In the genomic region with DNA sequence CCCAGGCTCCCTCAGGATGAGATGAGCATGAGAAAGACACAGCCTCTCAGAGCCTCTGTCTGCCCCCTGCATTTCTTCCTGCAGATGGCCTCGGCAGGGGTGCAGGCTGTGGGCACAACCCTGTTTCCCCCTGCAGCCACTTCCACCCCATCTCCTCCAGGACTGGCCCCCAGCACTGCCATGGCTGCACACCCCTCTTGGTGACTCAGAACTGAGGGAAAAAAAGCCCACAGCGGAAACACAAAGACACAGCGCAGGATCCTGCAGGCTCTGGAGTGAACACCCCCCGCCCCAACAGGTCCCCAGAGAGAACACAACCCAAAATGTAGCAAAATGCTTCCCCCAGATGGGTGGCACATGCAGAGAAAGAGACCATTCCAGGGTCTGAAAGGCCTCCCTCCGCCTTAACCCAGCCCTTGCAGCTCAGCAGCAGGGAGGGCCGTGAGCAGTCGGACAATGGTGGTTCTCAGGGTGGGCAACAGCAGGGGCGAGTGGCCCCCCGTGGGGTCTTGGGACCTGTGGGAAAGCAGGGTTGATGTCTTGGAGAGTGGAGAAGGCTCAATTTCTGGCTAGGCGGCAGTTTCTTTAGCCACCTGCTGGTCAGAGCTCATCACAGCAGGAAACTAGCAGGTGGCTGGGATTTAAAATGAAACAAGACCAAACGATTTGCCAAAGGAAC, we compare ENCODE assay signal across 9 cellular contexts. TPM values are rescaled to one million over a fixed set of nuclear protein-coding genes. Genes with fewer than 3 reads are reported as not detected.
DNase-seq lines count a peak whose midpoint lies in the region; ATAC-seq, FAIRE-seq and TF ChIP-seq lines count a peak whose summit lies in the region.
"Had no signal": no experiment of that assay in that cellular context is flagged by ENCODE, and none has a peak within 500 bp of the region (broad histone marks: within the 10 kb centered on the region; RNA-seq: fewer than 3 reads in every experiment).

No MANE protein-coding gene starts in this region.

- H4K20me1 ChIP-seq in H9 (ENCODE audit: control insufficient read depth, insufficient read depth, insufficient read length) (peaks cover 6% of the 10 kb centered on the region), HepG2 (ENCODE audit: insufficient read depth, low read length) (peaks cover 10% of the 10 kb centered on the region)

- H3K4me3 Mint-ChIP-seq in H9 (no peak overlapping the region), immature natural killer cell (peak overlapping the region in 1 of 5 donors; percentile 30)

- TF ChIP-seq CTCF in H9 (conservative IDR thresholded peaks at IDR 0.05) (peak; percentile 68), WERI-Rb-1 (IDR thresholded peaks at IDR 0.05; ENCODE audit: low read depth, low read length) (peak; percentile 72), HepG2 (CRISPR knock-in tag; IDR thresholded peaks at IDR 0.05) (peak; percentile 57), adrenal gland (IDR thresholded peaks at IDR 0.05) (peak in 2 of 6 experiments; percentile 13 to 29)

- CTCF ChIA-PET in HepG2 (lab: Yijun Ruan, JAX; ENCODE audit: low intra/inter-chr PET ratio, low total read pairs), result interaction anchor here (0.7 to 1.2 kb wide), 2 partner anchors 88 to 90 kb away, joined by 3 to 6 read pairs; no protein-coding TSS in a partner anchor

- H3K27ac Mint-ChIP-seq in H9, result peak overlapping the region in 2 of 3 experiments; percentile 49 to 87; a peak in 3 of 7 replicates
- peak overlapping the region in 1 of 6 donors; percentile 45 for H3K27ac Mint-ChIP-seq in immature natural killer cell

- DNase-seq in COR-L47 (lab: John Stamatoyannopoulos, UW), result peak; percentile 42
- no peak for DNase-seq in H9
- DNase-seq in WERI-Rb-1, result peak; percentile 47
- no peak for DNase-seq in HepG2 (ENCODE audit: low spot score)
- no peak for DNase-seq in DMS79 (lab: John Stamatoyannopoulos, UW)
- DNase-seq in adrenal gland, result no peak
- DNase-seq in NCI-H226, result no peak
- no peak for DNase-seq in immature natural killer cell
- DNase-seq: NCI-H187 treated with DMSO at 0.1 percent for 48 hours had no signal

- BruUV-seq in HepG2 (replicated peaks; lab: Mats Ljungman, UMichigan), result no TSS peak

- H3K36me3 ChIP-seq in WERI-Rb-1 (peaks cover 24% of the 10 kb centered on the region), HepG2 (replicated peaks in 1 of 2; ENCODE audit: control insufficient read depth in 1 of 2, insufficient read depth in 2 of 2, low read length in 2 of 2) (peaks cover 15 to 23% of the 10 kb centered on the region in 2 experiments; a peak in 4 of 5 replicates), adrenal gland (replicated peaks in 1 of 2) (peaks cover 0 to 29% of the 10 kb centered on the region in 2 donors)

- peak; percentile 60 for FAIRE-seq in HepG2 (lab: Jason Lieb, UNC)

- H3K9ac ChIP-seq in H9 (ENCODE audit: extremely low read depth, insufficient read length, low read length), result no peak overlapping the region
- no peak overlapping the region for H3K9ac ChIP-seq in HepG2 (ENCODE audit: insufficient read depth, low read depth, low read length)

- H3K4me2 ChIP-seq in H9 (ENCODE audit: insufficient read depth, insufficient read length, low read length) (no peak overlapping the region), HepG2 (ENCODE audit: low read depth, low read length) (no peak overlapping the region)

- no peak overlapping the region for H3K18ac ChIP-seq in H9 (ENCODE audit: insufficient read length, low read depth, low read length)

- no peak for TF ChIP-seq POLR2A in HepG2 (IDR thresholded peaks at IDR 0.05; ENCODE audit: insufficient read depth in 1 of 2, low read depth in 2 of 2, low read length in 2 of 2)
- no peak for TF ChIP-seq POLR2A in adrenal gland (IDR thresholded peaks at IDR 0.05)

- no peaks in the 10 kb centered on the region for H3K27me3 ChIP-seq in H9 (ENCODE audit: insufficient read depth, low read length)
- no peaks in the 10 kb centered on the region for H3K27me3 ChIP-seq in WERI-Rb-1 (ENCODE audit: insufficient read depth, low read depth, severe bottlenecking)
- H3K27me3 ChIP-seq in HepG2 (ENCODE audit: control insufficient read depth in 1 of 2, insufficient read depth in 2 of 2, low read length in 2 of 2), result no peaks in the 10 kb centered on the region
- H3K27me3 ChIP-seq in adrenal gland, result no peaks in the 10 kb centered on the region

- in situ Hi-C loops in HepG2 (cut with HindIII; ENCODE audit: extremely low pct_ligation_motif_present, low pct_unique_long_range_greater_than_20kb), result no loop called here

- no peak overlapping the region for H4K5ac ChIP-seq in H9 (ENCODE audit: insufficient read length, low read depth, low read length)

- H3K36me3 Mint-ChIP-seq in H9 (ENCODE audit: insufficient read depth in 1 of 3, low read depth in 3 of 3), result peaks cover 14 to 39% (median 35%) of the 10 kb centered on the region in 3 experiments
- H3K36me3 Mint-ChIP-seq in immature natural killer cell, result peaks cover 4% of the 10 kb centered on the region in 3 donors

- ATAC-seq in HepG2, result peak; percentile 34; the same call in 2 of the 3 replicates

- H3K4me3 ChIP-seq in WERI-Rb-1 (ENCODE audit: low read depth, low read length), result no peak overlapping the region
- no peak overlapping the region for H3K4me3 ChIP-seq in HepG2 (replicated peaks in 1 of 3; ENCODE audit: insufficient read depth in 1 of 3, low read depth in 2 of 3, low read length in 3 of 3)
- no peak overlapping the region for H3K4me3 ChIP-seq in adrenal gland

- H3T11ph ChIP-seq in H9 (ENCODE audit: low read length), result no peak overlapping the region

- H3K4ac ChIP-seq in H9 (ENCODE audit: low read depth, low read length), result no peak overlapping the region

- no peak overlapping the region for H3K56ac ChIP-seq in H9 (ENCODE audit: insufficient read length, low read depth, low read length)

- H3K4me1 Mint-ChIP-seq in H9 (peaks cover 11 to 12% of the 10 kb centered on the region in 2 experiments), immature natural killer cell (peaks cover 27 to 42% of the 10 kb centered on the region in 2 donors)

- intact Hi-C loops in HepG2 (cut with micrococcal nuclease; ENCODE audit: unreplicated experiment) (no loop called here), adrenal gland (cut with DNase I) (no loop called here)

- TF ChIP-seq RAD21 in HepG2 (CRISPR knock-in tag; IDR thresholded peaks at IDR 0.05), result no peak

- H3K27me3 Mint-ChIP-seq in H9 (ENCODE audit: low read depth), result no peaks in the 10 kb centered on the region
- peaks cover 0 to 10% (median 0%) of the 10 kb centered on the region in 3 donors for H3K27me3 Mint-ChIP-seq in immature natural killer cell (ENCODE audit: low read depth in 3 of 3)

- POLR2A ChIA-PET in HepG2 (lab: Yijun Ruan, JAX), result interaction anchor here (0.7 kb wide), 1 partner anchor 9 kb away, joined by 3 read pairs; no protein-coding TSS in a partner anchor

- H2AK5ac ChIP-seq in H9 (ENCODE audit: insufficient read length, low read length), result no peak overlapping the region

- no peak overlapping the region for H2BK15ac ChIP-seq in H9 (ENCODE audit: low read depth, low read length)

- no peak overlapping the region for H3K27ac ChIP-seq in H9 (ENCODE audit: insufficient read length, low read depth, low read length)
- no peak overlapping the region for H3K27ac ChIP-seq in WERI-Rb-1
- no peak overlapping the region for H3K27ac ChIP-seq in HepG2 (ENCODE audit: extremely low read length, insufficient read depth, low read length)
- H3K27ac ChIP-seq in adrenal gland, result no peak overlapping the region

- no peak overlapping the region for H4K91ac ChIP-seq in H9 (ENCODE audit: insufficient read length, low read depth, low read length)

- no peaks in the 10 kb centered on the region for H3K23me2 ChIP-seq in H9 (ENCODE audit: insufficient read length, low read depth, low read length, poor library complexity, severe bottlenecking)

- no peak overlapping the region for H2BK20ac ChIP-seq in H9 (ENCODE audit: low read depth, low read length, poor library complexity, severe bottlenecking)

- peak overlapping the region; percentile 35; the same call in 1 of the 2 replicates for H3K14ac ChIP-seq in H9 (ENCODE audit: insufficient read depth, low read length)

- TF ChIP-seq EP300 in HepG2 (IDR thresholded peaks at IDR 0.05; ENCODE audit: low read depth in 2 of 2, low read length in 2 of 2), result no peak
- TF ChIP-seq EP300 in HepG2 (CRISPR knock-in tag; IDR thresholded peaks at IDR 0.05; ENCODE audit: borderline replicate concordance), result no peak

- H3K4me1 ChIP-seq in H9 (ENCODE audit: insufficient read depth, low read length) (no peaks in the 10 kb centered on the region; the same call in 1 of the 2 replicates), HepG2 (ENCODE audit: insufficient read depth, low read length) (peaks cover 8% of the 10 kb centered on the region; the same call in 1 of the 2 replicates), adrenal gland (replicated peaks in 1 of 2) (peaks cover 8 to 11% of the 10 kb centered on the region in 2 donors)

- H3K9me3 ChIP-seq in H9 (ENCODE audit: control insufficient read depth, low read depth, low read length), result no peaks in the 10 kb centered on the region
- H3K9me3 ChIP-seq in WERI-Rb-1 (ENCODE audit: severe bottlenecking), result no peaks in the 10 kb centered on the region
- no peaks in the 10 kb centered on the region for H3K9me3 ChIP-seq in HepG2 (ENCODE audit: low read length)
- H3K9me3 ChIP-seq in adrenal gland (replicated peaks in 1 of 3), result no peaks in the 10 kb centered on the region

- peaks cover 6 to 10% of the 10 kb centered on the region in 2 experiments; a peak in 4 of 5 replicates for H3K9me3 Mint-ChIP-seq in H9
- H3K9me3 Mint-ChIP-seq in immature natural killer cell, result no peaks in the 10 kb centered on the region

- no peaks in the 10 kb centered on the region; the same call in 1 of the 2 replicates for H3K79me2 ChIP-seq in H9 (ENCODE audit: insufficient read depth, low read length)
- peaks cover 30% of the 10 kb centered on the region for H3K79me2 ChIP-seq in HepG2 (ENCODE audit: insufficient read depth, low read length)

- WGBS in H9 (ENCODE audit: extremely low coverage, insufficient read length, low lambda C conversion rate), result no CpG with 5 or more reads among the region's 11 CpGs
- WGBS in HepG2 (ENCODE audit: low lambda C conversion rate), result 79% methylated on average over 9 of the region's 11 CpGs
- 69 to 91% (median 77%) methylated on average over 5 to 11 of the region's 11 CpGs for WGBS in adrenal gland, 4 donors

- no peaks in the 10 kb centered on the region for H3K79me1 ChIP-seq in H9 (ENCODE audit: insufficient read depth, low read depth, low read length, poor library complexity, severe bottlenecking)

- no peak overlapping the region for H2BK120ac ChIP-seq in H9 (ENCODE audit: low read depth, low read length, poor library complexity, severe bottlenecking)

- H2BK5ac ChIP-seq in H9 (ENCODE audit: insufficient read length, low read length), result no peak overlapping the region

- no peak overlapping the region for H2BK12ac ChIP-seq in H9 (ENCODE audit: insufficient read length, low read depth, low read length)

- H4K8ac ChIP-seq in H9 (replicated peaks; ENCODE audit: insufficient read length, low read depth, low read length), result no peak overlapping the region

- H3K23ac ChIP-seq in H9 (ENCODE audit: insufficient read length, low read depth, low read length), result no peak overlapping the region

- H2AFZ ChIP-seq in H9 (ENCODE audit: low read length) (no peak overlapping the region), HepG2 (ENCODE audit: low read length) (no peak overlapping the region)

RNA-seq across cellular contexts. Expression of a gene that starts 8.0 kb away (rescaled TPM):
- total RNA-seq in H9 (2021) (28.4 and 29.0 TPM in 2 replicates), HepG2 (2016; rRNA removed; fragmentation: Illumina TruSeq; extraction: Trizol) (5.8 and 15.7 TPM in 2 replicates), adrenal gland (10 to 100 TPM; 23.6 to 64.8 (median 47.4) TPM)
- total RNA-seq in HepG2 (2016; cell fraction: cytosol; rRNA removed; fragmentation: Illumina TruSeq; extraction: Trizol; ENCODE audit: low read depth), result 3.8 and 4.4 TPM in 2 replicates
- 4.6 and 17.4 TPM in 2 replicates for total RNA-seq in HepG2 (2016; cell fraction: insoluble cytoplasmic fraction; rRNA removed; fragmentation: Illumina TruSeq; extraction: Trizol)
- 4.6 and 5.1 TPM in 2 replicates for total RNA-seq in HepG2 (2016; cell fraction: membrane; rRNA removed; fragmentation: Illumina TruSeq; extraction: Trizol)
- total RNA-seq in HepG2 (2016; cell fraction: nucleus; rRNA removed; fragmentation: Illumina TruSeq; extraction: Trizol), result 23.1 and 29.5 TPM in 2 replicates
- polyA plus RNA-seq in HepG2 (2011; rRNA removed) (14.6 and 23.7 TPM in 2 replicates), adrenal gland (100 to 1,000 TPM in 2 of 3 donors, 1 to 10 TPM in 1; 8.3 to 171 (median 111) TPM), immature natural killer cell (10 to 100 TPM in 2 of 3 donors, 1 to 10 TPM in 1; 5.2 to 18.0 (median 12.4) TPM)
- 2.6 and 4.8 TPM in 2 replicates for polyA plus RNA-seq in HepG2 (2011; cell fraction: cytosol; rRNA removed)
- polyA plus RNA-seq in HepG2 (2011; cell fraction: nucleus; rRNA removed), result 276 and 340 TPM in 2 replicates
- polyA plus RNA-seq in HepG2 (2012), result 13.4 and 15.8 TPM in 2 replicates
- 0.95 and 1.2 TPM in 2 replicates for polyA plus RNA-seq in HepG2 (2016; cell fraction: cytosol; fragmentation: Illumina TruSeq; extraction: Trizol; ENCODE audit: low read depth)
- 3.6 and 4.4 TPM in 2 replicates for polyA plus RNA-seq in HepG2 (2016; cell fraction: insoluble cytoplasmic fraction; fragmentation: Illumina TruSeq; extraction: Trizol; ENCODE audit: low read depth)
- polyA plus RNA-seq in HepG2 (2016; cell fraction: membrane; fragmentation: Illumina TruSeq; extraction: Trizol; ENCODE audit: low read depth), result 0.86 and 2.1 TPM in 2 replicates
- polyA plus RNA-seq in HepG2 (2016; cell fraction: nucleus; fragmentation: Illumina TruSeq; extraction: Trizol; ENCODE audit: insufficient read depth, low read depth), result 62.8 and 72.9 TPM in 2 replicates
- polyA minus RNA-seq in HepG2 (2011; rRNA and poly(A)+ RNA removed; ENCODE audit: low replicate concordance), result 11.6 and 16.8 TPM in 2 replicates
- 2.7 and 4.0 TPM in 2 replicates for polyA minus RNA-seq in HepG2 (2011; cell fraction: cytosol; rRNA and poly(A)+ RNA removed)
- polyA minus RNA-seq in HepG2 (2011; cell fraction: nucleus; rRNA and poly(A)+ RNA removed), result 32.9 and 40.9 TPM in 2 replicates

RNA-seq across cellular contexts. Expression of a gene that starts 14.2 kb away (rescaled TPM):
- 41.1 and 45.0 TPM in 2 replicates for total RNA-seq in H9 (2021)
- 4.0 and 13.9 TPM in 2 replicates for total RNA-seq in HepG2 (2016; rRNA removed; fragmentation: Illumina TruSeq; extraction: Trizol)
- total RNA-seq in HepG2 (2016; cell fraction: cytosol; rRNA removed; fragmentation: Illumina TruSeq; extraction: Trizol; ENCODE audit: low read depth), result 7.1 and 8.7 TPM in 2 replicates
- total RNA-seq in HepG2 (2016; cell fraction: insoluble cytoplasmic fraction; rRNA removed; fragmentation: Illumina TruSeq; extraction: Trizol), result 4.1 and 13.9 TPM in 2 replicates
- total RNA-seq in HepG2 (2016; cell fraction: membrane; rRNA removed; fragmentation: Illumina TruSeq; extraction: Trizol), result 4.4 and 4.6 TPM in 2 replicates
- 23.1 and 23.7 TPM in 2 replicates for total RNA-seq in HepG2 (2016; cell fraction: nucleus; rRNA removed; fragmentation: Illumina TruSeq; extraction: Trizol)
- polyA plus RNA-seq in HepG2 (2011; rRNA removed), result 14.9 and 19.7 TPM in 2 replicates
- polyA plus RNA-seq in HepG2 (2011; cell fraction: cytosol; rRNA removed), result 1.8 and 3.9 TPM in 2 replicates
- 257 and 366 TPM in 2 replicates for polyA plus RNA-seq in HepG2 (2011; cell fraction: nucleus; rRNA removed)
- polyA plus RNA-seq in HepG2 (2012), result 15.0 and 23.8 TPM in 2 replicates
- polyA plus RNA-seq in HepG2 (2016; cell fraction: cytosol; fragmentation: Illumina TruSeq; extraction: Trizol; ENCODE audit: low read depth), result 0.86 TPM in 2 replicates
- 3.2 and 5.7 TPM in 2 replicates for polyA plus RNA-seq in HepG2 (2016; cell fraction: insoluble cytoplasmic fraction; fragmentation: Illumina TruSeq; extraction: Trizol; ENCODE audit: low read depth)
- 2.1 TPM in 2 replicates for polyA plus RNA-seq in HepG2 (2016; cell fraction: membrane; fragmentation: Illumina TruSeq; extraction: Trizol; ENCODE audit: low read depth)
- polyA plus RNA-seq in HepG2 (2016; cell fraction: nucleus; fragmentation: Illumina TruSeq; extraction: Trizol; ENCODE audit: insufficient read depth, low read depth), result 72.4 and 82.8 TPM in 2 replicates
- polyA minus RNA-seq in HepG2 (2011; rRNA and poly(A)+ RNA removed; ENCODE audit: low replicate concordance), result 7.7 and 20.9 TPM in 2 replicates
- 3.9 and 4.2 TPM in 2 replicates for polyA minus RNA-seq in HepG2 (2011; cell fraction: cytosol; rRNA and poly(A)+ RNA removed)
- 34.9 and 37.9 TPM in 2 replicates for polyA minus RNA-seq in HepG2 (2011; cell fraction: nucleus; rRNA and poly(A)+ RNA removed)
- 10 to 100 TPM; 13.9 to 72.1 (median 41.5) TPM for total RNA-seq in adrenal gland
- 100 to 1,000 TPM in 1 of 3 donors, 10 to 100 TPM in 1, 1 to 10 TPM in 1; 2.0 to 179 (median 79.3) TPM for polyA plus RNA-seq in adrenal gland
- polyA plus RNA-seq in immature natural killer cell, result 10 to 100 TPM in 2 of 3 donors, 1 to 10 TPM in 1; 10.0 to 13.4 (median 11.2) TPM

RNA-seq across cellular contexts. Expression of a gene that starts 24.6 kb away (rescaled TPM):
- total RNA-seq in H9 (2021) (31.3 and 32.3 TPM in 2 replicates), HepG2 (2016; rRNA removed; fragmentation: Illumina TruSeq; extraction: Trizol) (15.0 and 23.3 TPM in 2 replicates), adrenal gland (1 to 10 TPM; 3.1 to 6.8 (median 5.4) TPM)
- 25.0 and 26.8 TPM in 2 replicates for total RNA-seq in HepG2 (2016; cell fraction: cytosol; rRNA removed; fragmentation: Illumina TruSeq; extraction: Trizol; ENCODE audit: low read depth)
- total RNA-seq in HepG2 (2016; cell fraction: insoluble cytoplasmic fraction; rRNA removed; fragmentation: Illumina TruSeq; extraction: Trizol), result 15.4 and 25.6 TPM in 2 replicates
- total RNA-seq in HepG2 (2016; cell fraction: membrane; rRNA removed; fragmentation: Illumina TruSeq; extraction: Trizol), result 43.0 and 45.2 TPM in 2 replicates
- 20.3 and 23.6 TPM in 2 replicates for total RNA-seq in HepG2 (2016; cell fraction: nucleus; rRNA removed; fragmentation: Illumina TruSeq; extraction: Trizol)
- polyA plus RNA-seq in HepG2 (2011; rRNA removed) (22.2 and 22.8 TPM in 2 replicates), adrenal gland (10 to 100 TPM in 2 of 3 donors, 1 to 10 TPM in 1; 1.7 to 17.1 (median 13.9) TPM), immature natural killer cell (under 1 TPM in 2 of 3 donors, not detected in 1; 0.13 to 0.31 TPM)
- polyA plus RNA-seq in HepG2 (2011; cell fraction: cytosol; rRNA removed), result 12.9 and 20.7 TPM in 2 replicates
- polyA plus RNA-seq in HepG2 (2011; cell fraction: nucleus; rRNA removed), result 115 and 151 TPM in 2 replicates
- 6.9 and 10.9 TPM in 2 replicates for polyA plus RNA-seq in HepG2 (2012)
- polyA plus RNA-seq in HepG2 (2016; cell fraction: cytosol; fragmentation: Illumina TruSeq; extraction: Trizol; ENCODE audit: low read depth), result 27.8 and 28.1 TPM in 2 replicates
- 14.6 and 16.4 TPM in 2 replicates for polyA plus RNA-seq in HepG2 (2016; cell fraction: insoluble cytoplasmic fraction; fragmentation: Illumina TruSeq; extraction: Trizol; ENCODE audit: low read depth)
- 37.0 and 38.8 TPM in 2 replicates for polyA plus RNA-seq in HepG2 (2016; cell fraction: membrane; fragmentation: Illumina TruSeq; extraction: Trizol; ENCODE audit: low read depth)
- polyA plus RNA-seq in HepG2 (2016; cell fraction: nucleus; fragmentation: Illumina TruSeq; extraction: Trizol; ENCODE audit: insufficient read depth, low read depth), result 56.9 and 60.1 TPM in 2 replicates
- polyA minus RNA-seq in HepG2 (2011; rRNA and poly(A)+ RNA removed; ENCODE audit: low replicate concordance), result 16.5 and 18.7 TPM in 2 replicates
- 5.1 and 9.2 TPM in 2 replicates for polyA minus RNA-seq in HepG2 (2011; cell fraction: cytosol; rRNA and poly(A)+ RNA removed)
- 25.6 and 25.8 TPM in 2 replicates for polyA minus RNA-seq in HepG2 (2011; cell fraction: nucleus; rRNA and poly(A)+ RNA removed)

RNA-seq across cellular contexts. Expression of a gene that starts 33.3 kb away (rescaled TPM):
- 1.5 and 2.1 TPM in 2 replicates for total RNA-seq in H9 (2021)
- 0.15 TPM in 1 of 2 replicates, not detected in the other for total RNA-seq in HepG2 (2016; rRNA removed; fragmentation: Illumina TruSeq; extraction: Trizol)
- not detected in 2 replicates for total RNA-seq in HepG2 (2016; cell fraction: cytosol; rRNA removed; fragmentation: Illumina TruSeq; extraction: Trizol; ENCODE audit: low read depth)
- 0.12 and 0.15 TPM in 2 replicates for total RNA-seq in HepG2 (2016; cell fraction: insoluble cytoplasmic fraction; rRNA removed; fragmentation: Illumina TruSeq; extraction: Trizol)
- total RNA-seq in HepG2 (2016; cell fraction: membrane; rRNA removed; fragmentation: Illumina TruSeq; extraction: Trizol), result 0.10 and 0.19 TPM in 2 replicates
- 0.28 TPM in 1 of 2 replicates, not detected in the other for total RNA-seq in HepG2 (2016; cell fraction: nucleus; rRNA removed; fragmentation: Illumina TruSeq; extraction: Trizol)
- 0.17 and 0.46 TPM in 2 replicates for polyA plus RNA-seq in HepG2 (2011; rRNA removed)
- polyA plus RNA-seq in HepG2 (2011; cell fraction: cytosol; rRNA removed), result 0.13 and 0.19 TPM in 2 replicates
- polyA plus RNA-seq in HepG2 (2011; cell fraction: nucleus; rRNA removed), result 1.9 TPM in 2 replicates
- polyA plus RNA-seq in HepG2 (2012), result 0.21 TPM in 1 of 2 replicates, not detected in the other
- polyA plus RNA-seq in HepG2 (2016; cell fraction: cytosol; fragmentation: Illumina TruSeq; extraction: Trizol; ENCODE audit: low read depth), result 0.05 and 0.07 TPM in 2 replicates
- 0.19 and 0.24 TPM in 2 replicates for polyA plus RNA-seq in HepG2 (2016; cell fraction: insoluble cytoplasmic fraction; fragmentation: Illumina TruSeq; extraction: Trizol; ENCODE audit: low read depth)
- polyA plus RNA-seq in HepG2 (2016; cell fraction: membrane; fragmentation: Illumina TruSeq; extraction: Trizol; ENCODE audit: low read depth), result 0.13 TPM in 1 of 2 replicates, not detected in the other
- 0.25 and 0.37 TPM in 2 replicates for polyA plus RNA-seq in HepG2 (2016; cell fraction: nucleus; fragmentation: Illumina TruSeq; extraction: Trizol; ENCODE audit: insufficient read depth, low read depth)
- 0.58 and 0.94 TPM in 2 replicates for polyA minus RNA-seq in HepG2 (2011; rRNA and poly(A)+ RNA removed; ENCODE audit: low replicate concordance)
- polyA minus RNA-seq in HepG2 (2011; cell fraction: cytosol; rRNA and poly(A)+ RNA removed), result not detected in 2 replicates
- polyA minus RNA-seq in HepG2 (2011; cell fraction: nucleus; rRNA and poly(A)+ RNA removed), result 0.13 TPM in 1 of 2 replicates, not detected in the other
- total RNA-seq in adrenal gland, result 1 to 10 TPM; 4.7 to 9.3 (median 6.7) TPM
- 10 to 100 TPM in 2 of 3 donors, 1 to 10 TPM in 1; 2.0 to 29.5 (median 25.1) TPM for polyA plus RNA-seq in adrenal gland
- under 1 TPM in 2 of 3 donors, not detected in 1; 0.12 to 0.22 TPM for polyA plus RNA-seq in immature natural killer cell

RNA-seq across cellular contexts. Expression of a gene that starts 36.1 kb away (rescaled TPM):
- total RNA-seq in H9 (2021) (19.0 and 20.4 TPM in 2 replicates), HepG2 (2016; rRNA removed; fragmentation: Illumina TruSeq; extraction: Trizol) (12.5 and 19.0 TPM in 2 replicates), adrenal gland (10 to 100 TPM; 28.2 to 52.0 (median 33.9) TPM)
- total RNA-seq in HepG2 (2016; cell fraction: cytosol; rRNA removed; fragmentation: Illumina TruSeq; extraction: Trizol; ENCODE audit: low read depth), result 2.8 and 3.8 TPM in 2 replicates
- total RNA-seq in HepG2 (2016; cell fraction: insoluble cytoplasmic fraction; rRNA removed; fragmentation: Illumina TruSeq; extraction: Trizol), result 9.4 and 19.8 TPM in 2 replicates
- 6.0 and 7.6 TPM in 2 replicates for total RNA-seq in HepG2 (2016; cell fraction: membrane; rRNA removed; fragmentation: Illumina TruSeq; extraction: Trizol)
- total RNA-seq in HepG2 (2016; cell fraction: nucleus; rRNA removed; fragmentation: Illumina TruSeq; extraction: Trizol), result 18.8 and 19.9 TPM in 2 replicates
- polyA plus RNA-seq in HepG2 (2011; rRNA removed) (14.4 and 18.7 TPM in 2 replicates), adrenal gland (10 to 100 TPM in 2 of 3 donors, 1 to 10 TPM in 1; 1.9 to 89.0 (median 73.5) TPM), immature natural killer cell (1 to 10 TPM; 2.6 to 5.7 (median 3.6) TPM)
- polyA plus RNA-seq in HepG2 (2011; cell fraction: cytosol; rRNA removed), result 10.0 and 18.1 TPM in 2 replicates
- polyA plus RNA-seq in HepG2 (2011; cell fraction: nucleus; rRNA removed), result 88.6 and 104 TPM in 2 replicates
- polyA plus RNA-seq in HepG2 (2012), result 10.9 and 17.7 TPM in 2 replicates
- 3.5 and 4.0 TPM in 2 replicates for polyA plus RNA-seq in HepG2 (2016; cell fraction: cytosol; fragmentation: Illumina TruSeq; extraction: Trizol; ENCODE audit: low read depth)
- polyA plus RNA-seq in HepG2 (2016; cell fraction: insoluble cytoplasmic fraction; fragmentation: Illumina TruSeq; extraction: Trizol; ENCODE audit: low read depth), result 9.5 and 12.3 TPM in 2 replicates
- polyA plus RNA-seq in HepG2 (2016; cell fraction: membrane; fragmentation: Illumina TruSeq; extraction: Trizol; ENCODE audit: low read depth), result 4.9 and 5.3 TPM in 2 replicates
- 54.2 and 57.7 TPM in 2 replicates for polyA plus RNA-seq in HepG2 (2016; cell fraction: nucleus; fragmentation: Illumina TruSeq; extraction: Trizol; ENCODE audit: insufficient read depth, low read depth)
- polyA minus RNA-seq in HepG2 (2011; rRNA and poly(A)+ RNA removed; ENCODE audit: low replicate concordance), result 9.7 and 16.7 TPM in 2 replicates
- polyA minus RNA-seq in HepG2 (2011; cell fraction: cytosol; rRNA and poly(A)+ RNA removed), result 6.4 and 6.9 TPM in 2 replicates
- 7.5 and 7.7 TPM in 2 replicates for polyA minus RNA-seq in HepG2 (2011; cell fraction: nucleus; rRNA and poly(A)+ RNA removed)

Comparison
In these comparisons a context has a peak if more than half of its experiments do, and no peak if none do; other contexts are left out.
1. DNase-seq: peak in COR-L47 (single experiment) and WERI-Rb-1 (single experiment); none in H9 (single experiment), HepG2 (single experiment), DMS79 (single experiment), adrenal gland (0 of 7), NCI-H226 (single experiment) and immature natural killer cell (0 of 3).